ENCODE assay signal across 8 cellular contexts in the genomic region with DNA sequence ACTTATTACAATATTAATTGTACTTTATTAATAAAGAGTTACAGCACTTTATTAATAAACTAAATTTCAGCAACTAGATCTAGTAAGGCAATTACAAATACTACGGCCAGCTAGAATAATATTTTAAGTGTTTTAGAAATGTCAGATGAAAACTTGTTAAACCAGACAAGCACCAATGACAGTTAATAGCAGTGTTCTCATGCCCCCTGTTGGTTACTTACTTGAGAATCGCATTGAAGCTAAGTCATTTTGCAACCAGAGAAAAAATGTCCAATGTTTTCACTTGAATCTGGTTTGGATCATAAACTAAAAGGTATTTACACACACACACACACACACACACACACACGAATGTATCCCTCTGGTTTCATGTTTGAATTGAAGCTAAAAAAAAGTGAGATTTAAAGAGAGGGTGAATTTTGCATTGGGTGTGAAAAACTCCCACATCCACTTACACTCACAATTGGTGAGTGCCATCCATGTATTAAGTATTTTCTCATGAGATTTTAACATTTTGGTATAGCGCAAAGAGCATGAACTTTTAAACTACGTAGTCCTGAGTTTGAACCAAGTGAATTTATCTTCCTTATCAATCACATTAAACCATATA.
DNase-seq lines count a peak whose midpoint lies in the region; ATAC-seq, FAIRE-seq and TF ChIP-seq lines count a peak whose summit lies in the region.

No MANE protein-coding gene starts in this region.

- 29% methylated on average over 5 of the region's 5 CpGs for WGBS in smooth muscle cell (ENCODE audit: low lambda C conversion rate)

- H3K9me3 Mint-ChIP-seq in Caco-2 (ENCODE audit: unreplicated experiment), result no peaks in the 10 kb centered on the region
- no peaks in the 10 kb centered on the region for H3K9me3 Mint-ChIP-seq in activated naive CD8-positive, alpha-beta T cell treated with anti-CD3 and anti-CD28 coated beads, Interleukin-2, amount 50 U/mL, for 24 hours

- no peaks in the 10 kb centered on the region for H3K4me1 Mint-ChIP-seq in Caco-2 (ENCODE audit: low read depth, unreplicated experiment)
- H3K4me1 Mint-ChIP-seq in activated naive CD8-positive, alpha-beta T cell treated with anti-CD3 and anti-CD28 coated beads, Interleukin-2, amount 50 U/mL, for 24 hours, result no peaks in the 10 kb centered on the region

- H3K4me3 ChIP-seq in Caco-2 (ENCODE audit: low read depth, low read length) (no peak overlapping the region), OCI-LY7 (ENCODE audit: low read depth, low read length, poor library complexity, severe bottlenecking) (no peak overlapping the region), fibroblast of lung (replicated peaks in 1 of 4; ENCODE audit: control extremely low read depth in 1 of 4, insufficient read depth in 1 of 4, low read depth in 3 of 4, low read length in 4 of 4) (no peak overlapping the region), smooth muscle cell (no peak overlapping the region)

- H3K27me3 ChIP-seq in Caco-2 (replicated peaks; ENCODE audit: control insufficient read depth, insufficient read depth, low read length), result no peaks in the 10 kb centered on the region
- H3K27me3 ChIP-seq in fibroblast of lung (ENCODE audit: control insufficient read depth, insufficient read depth, low read length), result no peaks in the 10 kb centered on the region
- no peaks in the 10 kb centered on the region for H3K27me3 ChIP-seq in smooth muscle cell (ENCODE audit: low read depth)

- TF ChIP-seq CTCF in Caco-2 (IDR thresholded peaks at IDR 0.05; ENCODE audit: insufficient read depth in 1 of 2, low read depth in 1 of 2, low read length in 1 of 2, severe bottlenecking in 1 of 2, unreplicated experiment in 1 of 2) (peak; percentile 45 to 59), OCI-LY7 (conservative IDR thresholded peaks at IDR 0.05; ENCODE audit: low read length) (peak; percentile 70), fibroblast of lung (conservative IDR thresholded peaks at IDR 0.05 in 1 of 2, IDR thresholded peaks at IDR 0.05 in 1 of 2; ENCODE audit: low read depth in 1 of 2, low read length in 2 of 2) (peak in 1 of 2 donors; percentile 60), smooth muscle cell (IDR thresholded peaks at IDR 0.05; ENCODE audit: borderline replicate concordance, insufficient read depth, poor library complexity, severe bottlenecking) (peak; percentile 68)

- ATAC-seq in HG02973 (IDR thresholded peaks at IDR 0.05; ENCODE audit: unreplicated experiment), result no peak
- ATAC-seq in activated naive CD8-positive, alpha-beta T cell treated with anti-CD3 and anti-CD28 coated beads, Interleukin-2, amount 50 U/mL, for 24 hours, result no peak

- H4K20me1 ChIP-seq in OCI-LY7 (ENCODE audit: insufficient read depth, low read length) (0 out of 2 replicates have a peak, but pooled peaks cover 5% of the 10 kb centered on the region), fibroblast of lung (ENCODE audit: control insufficient read depth, extremely low read depth, insufficient read depth, low read length) (no peaks in the 10 kb centered on the region), smooth muscle cell (ENCODE audit: low read depth) (no peaks in the 10 kb centered on the region)

- peak; percentile 58 for FAIRE-seq in HTR-8/SVneo (lab: Jason Lieb, UNC)

- POLR2A ChIA-PET in Caco-2 (lab: Charles Lee), result no interaction called here
- POLR2A ChIA-PET in OCI-LY7 (lab: Charles Lee), result interaction anchor here (0.6 to 0.8 kb wide), 3 partner anchors 194 to 1347 kb away, joined by 3 to 4 read pairs (median 3); no protein-coding TSS in a partner anchor

- no peak overlapping the region for H3K4me2 ChIP-seq in OCI-LY7 (ENCODE audit: low read length)
- no peak overlapping the region for H3K4me2 ChIP-seq in fibroblast of lung (ENCODE audit: extremely low read depth, insufficient read depth, low read length)
- no peak overlapping the region for H3K4me2 ChIP-seq in smooth muscle cell

- H3K4me1 ChIP-seq in Caco-2 (no peaks in the 10 kb centered on the region), OCI-LY7 (ENCODE audit: insufficient read depth, low read length, poor library complexity, severe bottlenecking) (no peaks in the 10 kb centered on the region), fibroblast of lung (ENCODE audit: control insufficient read depth, extremely low read depth, insufficient read depth, low read length) (no peaks in the 10 kb centered on the region), smooth muscle cell (ENCODE audit: low read depth) (no peaks in the 10 kb centered on the region)

- no peak overlapping the region for H3K27ac Mint-ChIP-seq in Caco-2 (ENCODE audit: unreplicated experiment)
- H3K27ac Mint-ChIP-seq in activated naive CD8-positive, alpha-beta T cell treated with anti-CD3 and anti-CD28 coated beads, Interleukin-2, amount 50 U/mL, for 24 hours, result no peak overlapping the region

- peak in 1 of 2 experiments; percentile 40 for DNase-seq in Caco-2
- DNase-seq in HTR-8/SVneo (ENCODE audit: insufficient read length, low spot score), result peak; percentile 31
- DNase-seq in OCI-LY7 (ENCODE audit: low spot score), result peak; percentile 26
- peak; percentile 61 to 79 for DNase-seq in fibroblast of lung (ENCODE audit: low read depth in 2 of 2)
- no peak for DNase-seq in smooth muscle cell (lab: John Stamatoyannopoulos, UW; ENCODE audit: unreplicated experiment)
- DNase-seq in activated naive CD4-positive, alpha-beta T cell treated with Interleukin-2 at 50 U/mL for 16 hours, result no peak
- no peak for DNase-seq in activated naive CD8-positive, alpha-beta T cell treated with anti-CD3 and anti-CD28 coated beads, Interleukin-2, amount 50 U/mL, for 24 hours

- H3K27ac ChIP-seq in OCI-LY7 (ENCODE audit: low read depth, low read length, poor library complexity, severe bottlenecking) (no peak overlapping the region), fibroblast of lung (ENCODE audit: insufficient read depth, low read length) (no peak overlapping the region), smooth muscle cell (ENCODE audit: low read depth) (no peak overlapping the region)

- intact Hi-C loops in Caco-2 (cut with micrococcal nuclease; ENCODE audit: unreplicated experiment) (loop anchor here (1.0 to 2.0 kb wide), 3 partner anchors 195 to 1178 kb away; no protein-coding TSS in a partner anchor), OCI-LY7 (cut with micrococcal nuclease; ENCODE audit: unreplicated experiment) (no loop called here)

- no peaks in the 10 kb centered on the region for H3F3A ChIP-seq in smooth muscle cell (ENCODE audit: low read depth)

- BruUV-seq in Caco-2 (replicated peaks; lab: Mats Ljungman, UMichigan) (no TSS peak), OCI-LY7 (replicated peaks; lab: Mats Ljungman, UMichigan) (no TSS peak)

- no peak overlapping the region for H3K4me3 Mint-ChIP-seq in Caco-2 (ENCODE audit: unreplicated experiment)
- H3K4me3 Mint-ChIP-seq in activated naive CD8-positive, alpha-beta T cell treated with anti-CD3 and anti-CD28 coated beads, Interleukin-2, amount 50 U/mL, for 24 hours, result no peak overlapping the region

- H3K27me3 Mint-ChIP-seq in Caco-2 (ENCODE audit: insufficient read depth, unreplicated experiment), result peaks cover 3% of the 10 kb centered on the region
- H3K27me3 Mint-ChIP-seq in activated naive CD8-positive, alpha-beta T cell treated with anti-CD3 and anti-CD28 coated beads, Interleukin-2, amount 50 U/mL, for 24 hours, result no peaks in the 10 kb centered on the region

- H3K36me3 ChIP-seq in Caco-2 (ENCODE audit: control insufficient read depth, insufficient read depth, low read length) (no peaks in the 10 kb centered on the region), OCI-LY7 (ENCODE audit: insufficient read depth, low read length) (no peaks in the 10 kb centered on the region), fibroblast of lung (ENCODE audit: control insufficient read depth, insufficient read depth, low read length) (no peaks in the 10 kb centered on the region), smooth muscle cell (ENCODE audit: low read depth) (no peaks in the 10 kb centered on the region)

- H3K9ac ChIP-seq in fibroblast of lung (ENCODE audit: insufficient read depth, low read length), result no peak overlapping the region
- H3K9ac ChIP-seq in smooth muscle cell (ENCODE audit: low read depth), result no peak overlapping the region

- no peaks in the 10 kb centered on the region for H3K9me2 ChIP-seq in OCI-LY7 (ENCODE audit: insufficient read depth, low read length)

- H2AFZ ChIP-seq in OCI-LY7 (ENCODE audit: low read length) (no peak overlapping the region), fibroblast of lung (ENCODE audit: low read length) (no peak overlapping the region), smooth muscle cell (ENCODE audit: low read depth) (no peak overlapping the region)

- H3K79me2 ChIP-seq in OCI-LY7 (ENCODE audit: insufficient read depth, low read depth, low read length), result no peaks in the 10 kb centered on the region
- no peaks in the 10 kb centered on the region for H3K79me2 ChIP-seq in fibroblast of lung (ENCODE audit: control insufficient read depth, insufficient read depth, low read length)
- H3K79me2 ChIP-seq in smooth muscle cell (ENCODE audit: low read depth), result no peaks in the 10 kb centered on the region

- H3K9me3 ChIP-seq in Caco-2 (no peaks in the 10 kb centered on the region), OCI-LY7 (ENCODE audit: low read length) (no peaks in the 10 kb centered on the region), fibroblast of lung (ENCODE audit: control insufficient read depth, insufficient read depth, low read depth, low read length) (no peaks in the 10 kb centered on the region), smooth muscle cell (replicated peaks; ENCODE audit: low read depth) (no peaks in the 10 kb centered on the region)

- CTCF ChIA-PET in Caco-2 (lab: Charles Lee), result interaction anchor here (1.0 kb wide), 1 partner anchor 195 kb away, joined by 5 read pairs; no protein-coding TSS in a partner anchor
- CTCF ChIA-PET in OCI-LY7 (lab: Charles Lee; ENCODE audit: unreplicated experiment), result no interaction called here

- H3K36me3 Mint-ChIP-seq in Caco-2 (ENCODE audit: insufficient read depth, unreplicated experiment), result no peaks in the 10 kb centered on the region
- no peaks in the 10 kb centered on the region for H3K36me3 Mint-ChIP-seq in activated naive CD8-positive, alpha-beta T cell treated with anti-CD3 and anti-CD28 coated beads, Interleukin-2, amount 50 U/mL, for 24 hours (ENCODE audit: low read depth)

Comparison
In these comparisons a context has a peak if more than half of its experiments do, and no peak if none do; other contexts are left out.
1. DNase-seq: peak in HTR-8/SVneo (single experiment), OCI-LY7 (single experiment) and fibroblast of lung (2 of 2); none in smooth muscle cell (single experiment), activated naive CD4-positive, alpha-beta T cell treated with Interleukin-2 at 50 U/mL for 16 hours (single experiment) and activated naive CD8-positive, alpha-beta T cell treated with anti-CD3 and anti-CD28 coated beads, Interleukin-2, amount 50 U/mL, for 24 hours (single experiment).